Comparison of ENCODE assay signal across 8 cellular contexts in genomic region chr17:81911277-81911961, GRCh38.
DNase-seq lines count a peak whose midpoint lies in the region; ATAC-seq and TF ChIP-seq lines count a peak whose summit lies in the region.

TSS of gene PCYT2 (minus strand) at chr17:81911399. CDS start at chr17:81911355, 44 bp downstream.

- no peak for TF ChIP-seq CTCF in choroid plexus epithelial cell (conservative IDR thresholded peaks at IDR 0.05; ENCODE audit: low read depth, low read length)

- DNase-seq in AG08395 (ENCODE audit: low spot score) (peak; percentile 99), NCI-H510A treated with DMSO at 0.1 percent for 48 hours (lab: John Stamatoyannopoulos, UW) (peak; percentile 74), choroid plexus epithelial cell (ENCODE audit: low read depth) (peak; percentile 88)
- peak; percentile 94 to 97 for DNase-seq in activated CD4-positive, alpha-beta T cell treated with anti-CD3 and anti-CD28 coated beads for 4 hours
- peak; percentile 91 to 92 for DNase-seq in stimulated activated CD4-positive, alpha-beta T cell treated with anti-CD3 and anti-CD28 coated beads, Interleukin-1b, Interleukin-23, amount 100 ng/mL, for 4 hours (ENCODE audit: low read depth in 2 of 2)

- peak within 1 kb of the TSS; percentile 75 for H3K4me3 ChIP-seq in choroid plexus epithelial cell (ENCODE audit: low read depth, low read length)

- H3K27ac ChIP-seq in layer of hippocampus (ENCODE audit: low read depth, low read length): peak within 1 kb of the TSS; percentile 71

- ATAC-seq in GM19043 (IDR thresholded peaks at IDR 0.05; ENCODE audit: low read depth, unreplicated experiment) (peak; percentile 65), HG03354 (IDR thresholded peaks at IDR 0.05; ENCODE audit: poor library complexity, severe bottlenecking, unreplicated experiment) (peak; percentile 75)

- H3K27me3 ChIP-seq in layer of hippocampus (ENCODE audit: control insufficient read depth, insufficient read depth, low read length): no peaks in the 10 kb centered on the region

Comparison
In these comparisons a context has a peak if more than half of its experiments do, and no peak if none do; other contexts are left out.
1. Peak in every context shown above with its lines: DNase-seq, ATAC-seq, H3K4me3 ChIP-seq and H3K27ac ChIP-seq.